8 cellular contexts compared by ENCODE assay signal in genomic region chr11:36509265-36509664, GRCh38. TPM values are rescaled to one million over a fixed set of nuclear protein-coding genes. Genes with fewer than 3 reads are reported as not detected.
A peak's percentile ranks its signal among the peaks of the same experiment; 100 is the strongest.
DNase-seq lines count a peak whose midpoint lies in the region; ATAC-seq, FAIRE-seq and TF ChIP-seq lines count a peak whose summit lies in the region.
"Had no signal": no experiment of that assay in that cellular context is flagged by ENCODE, and none has a peak within 500 bp of the region (broad histone marks: within the 10 kb centered on the region; RNA-seq: fewer than 3 reads in every experiment).

No MANE protein-coding gene starts in this region.

- H3K9me3 Mint-ChIP-seq in T-cell: no peaks in the 10 kb centered on the region
- peaks cover 10% of the 10 kb centered on the region for H3K9me3 Mint-ChIP-seq in dendritic cell treated with granulocyte-macrophage colony-stimulating factor and Interleukin-4, amounts not matched to agents 40 ng/mL and 50 ng/mL, for 4 days

- H3K4me1 ChIP-seq in lung (ENCODE audit: control insufficient read depth in 2 of 2, insufficient read depth in 2 of 2, low read length in 2 of 2): peaks cover 0 to 4% of the 10 kb centered on the region in 2 donors
- peaks cover 31% of the 10 kb centered on the region for H3K4me1 ChIP-seq in suprapubic skin

- peak overlapping the region; percentile 84 to 99 for H3K27ac ChIP-seq in lung (ENCODE audit: low read depth in 1 of 2, low read length in 1 of 2)
- peak overlapping the region; percentile 94 for H3K27ac ChIP-seq in suprapubic skin

- H3K27me3 ChIP-seq in lung (ENCODE audit: control insufficient read depth, insufficient read depth): no peaks in the 10 kb centered on the region
- H3K27me3 ChIP-seq in suprapubic skin: no peaks in the 10 kb centered on the region

- H3K36me3 ChIP-seq in lung (ENCODE audit: control insufficient read depth in 2 of 2, insufficient read depth in 2 of 2, low read length in 2 of 2) (no peaks in the 10 kb centered on the region), suprapubic skin (no peaks in the 10 kb centered on the region)

- CTCF ChIA-PET in T-cell (lab: Charles Lee): interaction anchor here (0.6 to 2.9 kb wide), 11 partner anchors 10 to 966 kb away, joined by 3 to 22 read pairs (median 5); no protein-coding TSS in a partner anchor

- no peak for TF ChIP-seq POLR2A in GM12892 (IDR thresholded peaks at IDR 0.05; ENCODE audit: low read depth, low read length)
- no peak for TF ChIP-seq POLR2A in suprapubic skin (IDR thresholded peaks at IDR 0.05)

- ATAC-seq in HG02870 (IDR thresholded peaks at IDR 0.05; ENCODE audit: unreplicated experiment) (peak; percentile 15), T-cell (replicated peaks in 1 of 4) (peak in 1 of 4 experiments; percentile 33), lung (ENCODE audit: insufficient read depth, low FRiP score) (no peak)

- TF ChIP-seq CTCF in lung (IDR thresholded peaks at IDR 0.05; ENCODE audit: control extremely low read depth, extremely low read depth): no peak
- no peak for TF ChIP-seq CTCF in suprapubic skin (IDR thresholded peaks at IDR 0.05)

- peaks cover 5% of the 10 kb centered on the region for H3K36me3 Mint-ChIP-seq in T-cell
- peaks cover 25% of the 10 kb centered on the region for H3K36me3 Mint-ChIP-seq in dendritic cell treated with granulocyte-macrophage colony-stimulating factor and Interleukin-4, amounts not matched to agents 40 ng/mL and 50 ng/mL, for 4 days (ENCODE audit: low read depth)

- POLR2A ChIA-PET in T-cell (lab: Charles Lee): interaction anchor here in 1 of 2 donors (0.7 to 1.6 kb wide), 2 partner anchors 16 to 112 kb away, joined by 4 to 6 read pairs; no protein-coding TSS in a partner anchor

- H3K27ac Mint-ChIP-seq in T-cell: peak overlapping the region; percentile 91 to 94
- H3K27ac Mint-ChIP-seq in dendritic cell treated with granulocyte-macrophage colony-stimulating factor and Interleukin-4, amounts not matched to agents 40 ng/mL and 50 ng/mL, for 4 days: peak overlapping the region; percentile 93

- H3K9me3 ChIP-seq in lung (ENCODE audit: control insufficient read depth in 2 of 2, insufficient read depth in 1 of 2, low read length in 1 of 2) (peaks cover 0 to 2% of the 10 kb centered on the region in 2 donors), suprapubic skin (no peaks in the 10 kb centered on the region)

- H3K4me3 ChIP-seq in lung: peak overlapping the region; percentile 100
- peak overlapping the region; percentile 99 for H3K4me3 ChIP-seq in suprapubic skin

- peak; percentile 46 for FAIRE-seq in GM12892 (lab: Jason Lieb, UNC)
- FAIRE-seq: colon had no signal

- DNase-seq in GM12892 (ENCODE audit: insufficient read length): no peak
- DNase-seq in T-cell: peak in 6 of 34 experiments; percentile 1 to 25 (median 10)
- DNase-seq in lung (ENCODE audit: low spot score): no peak
- DNase-seq in suprapubic skin (ENCODE audit: low spot score in 2 of 2): no peak
- no peak for DNase-seq in occipital lobe (lab: John Stamatoyannopoulos, UW)

- peak overlapping the region; percentile 89 to 97 (median 97) for H3K4me3 Mint-ChIP-seq in T-cell
- H3K4me3 Mint-ChIP-seq in dendritic cell treated with granulocyte-macrophage colony-stimulating factor and Interleukin-4, amounts not matched to agents 40 ng/mL and 50 ng/mL, for 4 days: peak overlapping the region; percentile 94

- WGBS in lung, 2 donors: 1% methylated on average over 17 of the region's 17 CpGs
- under 1% methylated on average over 17 of the region's 17 CpGs for WGBS in suprapubic skin

- intact Hi-C loops in dendritic cell treated with granulocyte-macrophage colony-stimulating factor and Interleukin-4, amounts not matched to agents 40 ng/mL and 50 ng/mL, for 4 days (cut with micrococcal nuclease): no loop called here

- no peak for TF ChIP-seq EP300 in suprapubic skin (IDR thresholded peaks at IDR 0.05)

- H3K4me1 Mint-ChIP-seq in T-cell: peaks cover 44 to 51% (median 44%) of the 10 kb centered on the region in 3 donors
- H3K4me1 Mint-ChIP-seq in dendritic cell treated with granulocyte-macrophage colony-stimulating factor and Interleukin-4, amounts not matched to agents 40 ng/mL and 50 ng/mL, for 4 days (ENCODE audit: low read depth): peaks cover 38% of the 10 kb centered on the region

- peaks cover 4 to 9% of the 10 kb centered on the region in 2 donors for H3K27me3 Mint-ChIP-seq in T-cell
- H3K27me3 Mint-ChIP-seq in dendritic cell treated with granulocyte-macrophage colony-stimulating factor and Interleukin-4, amounts not matched to agents 40 ng/mL and 50 ng/mL, for 4 days: peaks cover 2% of the 10 kb centered on the region

RNA-seq across cellular contexts. Expression of gene TRAF6, which starts 0.8 kb away (rescaled TPM):
- 4.2 TPM for polyA plus RNA-seq in GM12892 (2012; ENCODE audit: missing spikeins)
- total RNA-seq in T-cell: 10 to 100 TPM; 17.3 to 26.0 (median 19.4) TPM
- 10 to 100 TPM; 13.1 to 14.0 TPM for total RNA-seq in lung
- 1 to 10 TPM; 2.2 to 4.5 TPM for polyA plus RNA-seq in lung
- total RNA-seq in suprapubic skin: 10 to 100 TPM; 12.6 to 18.7 (median 18.6) TPM
- total RNA-seq in occipital lobe: 16.5 TPM

RNA-seq across cellular contexts. Expression of gene RAG1, which starts 58.5 kb away (rescaled TPM):
- 0.06 TPM for polyA plus RNA-seq in GM12892 (2012; ENCODE audit: missing spikeins)
- total RNA-seq in T-cell (under 1 TPM; 0.10 to 0.67 (median 0.39) TPM), lung (1 to 10 TPM; 1.1 to 2.3 TPM), suprapubic skin (under 1 TPM; 0.23 to 0.56 (median 0.39) TPM), occipital lobe (0.94 TPM)
- polyA plus RNA-seq in lung: under 1 TPM; 0.08 to 0.13 TPM
